In genomic region chrX:80812176-80812575, GRCh38 we compare ENCODE assay signal across 9 cellular contexts. TPM values are rescaled to one million over a fixed set of nuclear protein-coding genes. Genes with fewer than 3 reads are reported as not detected.
DNase-seq lines count a peak whose midpoint lies in the region; ATAC-seq and TF ChIP-seq lines count a peak whose summit lies in the region.
"Had no signal": no experiment of that assay in that cellular context is flagged by ENCODE, and none has a peak within 500 bp of the region (broad histone marks: within the 10 kb centered on the region; RNA-seq: fewer than 3 reads in every experiment).

No MANE protein-coding gene starts in this region.

- no peaks in the 10 kb centered on the region for H3K27me3 Mint-ChIP-seq in activated CD8-positive, alpha-beta memory T cell treated with anti-CD3 and anti-CD28 coated beads, Interleukin-2, amount 10 ng/mL, durations not matched to agents 7 days and 5 days
- H3K27me3 Mint-ChIP-seq in activated naive CD4-positive, alpha-beta T cell treated with anti-CD3 and anti-CD28 coated beads for 36 hours (ENCODE audit: low read depth) = no peaks in the 10 kb centered on the region

- peak; percentile 48 for DNase-seq in activated CD8-positive, alpha-beta memory T cell treated with anti-CD3 and anti-CD28 coated beads, Interleukin-2, amount 10 ng/mL, durations not matched to agents 7 days and 5 days
- no peak for DNase-seq in activated CD8-positive, alpha-beta memory T cell treated with anti-CD3 and anti-CD28 coated beads for 24 hours
- DNase-seq in HFF-Myc (ENCODE audit: extremely low read depth, low read depth) (peak; percentile 17), NCI-H226 (peak; percentile 7), left kidney (ENCODE audit: low read depth, low spot score) (peak; percentile 14)
- DNase-seq in activated naive CD4-positive, alpha-beta T cell treated with anti-CD3 and anti-CD28 coated beads for 36 hours = peak; percentile 52

- H3K9me3 Mint-ChIP-seq in activated CD8-positive, alpha-beta memory T cell treated with anti-CD3 and anti-CD28 coated beads, Interleukin-2, amount 10 ng/mL, durations not matched to agents 7 days and 5 days (ENCODE audit: low read depth) = no peaks in the 10 kb centered on the region
- H3K9me3 Mint-ChIP-seq in activated naive CD4-positive, alpha-beta T cell treated with anti-CD3 and anti-CD28 coated beads for 36 hours = no peaks in the 10 kb centered on the region

- peaks cover 12% of the 10 kb centered on the region for H3K4me1 Mint-ChIP-seq in activated CD8-positive, alpha-beta memory T cell treated with anti-CD3 and anti-CD28 coated beads, Interleukin-2, amount 10 ng/mL, durations not matched to agents 7 days and 5 days
- H3K4me1 Mint-ChIP-seq in activated naive CD4-positive, alpha-beta T cell treated with anti-CD3 and anti-CD28 coated beads for 36 hours (ENCODE audit: low read depth) = peaks cover 10% of the 10 kb centered on the region

- no peaks in the 10 kb centered on the region for H3K36me3 Mint-ChIP-seq in activated CD8-positive, alpha-beta memory T cell treated with anti-CD3 and anti-CD28 coated beads, Interleukin-2, amount 10 ng/mL, durations not matched to agents 7 days and 5 days
- no peaks in the 10 kb centered on the region for H3K36me3 Mint-ChIP-seq in activated naive CD4-positive, alpha-beta T cell treated with anti-CD3 and anti-CD28 coated beads for 36 hours (ENCODE audit: low read depth)

- no peak overlapping the region for H3K4me3 ChIP-seq in HFF-Myc (replicated peaks; ENCODE audit: low read depth, low read length)
- H3K4me3 ChIP-seq: skin epidermis had no signal

- CTCF ChIA-PET in activated CD8-positive, alpha-beta memory T cell treated with anti-CD3 and anti-CD28 coated beads, Interleukin-2, amount 10 ng/mL, durations not matched to agents 7 days and 5 days (lab: Charles Lee) = no interaction called here
- CTCF ChIA-PET in activated naive CD4-positive, alpha-beta T cell treated with anti-CD3 and anti-CD28 coated beads for 36 hours (lab: Charles Lee) = interaction anchor here (1.4 kb wide), 1 partner anchor 309 kb away, joined by 3 read pairs; no protein-coding TSS in a partner anchor

- no peak for ATAC-seq in activated CD8-positive, alpha-beta memory T cell treated with anti-CD3 and anti-CD28 coated beads, Interleukin-2, amount 10 ng/mL, durations not matched to agents 7 days and 5 days
- ATAC-seq in HG02970 (IDR thresholded peaks at IDR 0.05; ENCODE audit: low FRiP score, unreplicated experiment) = no peak
- no peak for ATAC-seq in esophagus mucosa

- H3K27ac Mint-ChIP-seq in activated CD8-positive, alpha-beta memory T cell treated with anti-CD3 and anti-CD28 coated beads, Interleukin-2, amount 10 ng/mL, durations not matched to agents 7 days and 5 days = no peak overlapping the region
- no peak overlapping the region for H3K27ac Mint-ChIP-seq in activated naive CD4-positive, alpha-beta T cell treated with anti-CD3 and anti-CD28 coated beads for 36 hours

- no peak for TF ChIP-seq CTCF in HFF-Myc (IDR thresholded peaks at IDR 0.05; ENCODE audit: low read depth, low read length, missing control alignments)

- intact Hi-C loops in activated naive CD4-positive, alpha-beta T cell treated with anti-CD3 and anti-CD28 coated beads for 36 hours (cut with micrococcal nuclease) = no loop called here

- H3K4me3 Mint-ChIP-seq in activated CD8-positive, alpha-beta memory T cell treated with anti-CD3 and anti-CD28 coated beads, Interleukin-2, amount 10 ng/mL, durations not matched to agents 7 days and 5 days = no peak overlapping the region
- no peak overlapping the region for H3K4me3 Mint-ChIP-seq in activated naive CD4-positive, alpha-beta T cell treated with anti-CD3 and anti-CD28 coated beads for 36 hours

RNA-seq across cellular contexts. Expression of gene BRWD3, which starts 2.5 kb away (rescaled TPM):
- total RNA-seq in activated CD8-positive, alpha-beta memory T cell treated with anti-CD3 and anti-CD28 coated beads, Interleukin-2, amount 10 ng/mL, durations not matched to agents 7 days and 5 days = 10 to 100 TPM; 17.0 to 22.2 TPM
- 10 to 100 TPM; 12.8 to 14.2 TPM for total RNA-seq in activated naive CD4-positive, alpha-beta T cell treated with anti-CD3 and anti-CD28 coated beads for 36 hours
- 14.0 TPM for total RNA-seq in esophagus mucosa
